2 cellular contexts compared by ENCODE assay signal in genomic region chr2:121547646-121548045, GRCh38.
TF ChIP-seq lines count a peak whose summit lies in the region.

No MANE protein-coding gene starts in this region.

TF ChIP-seq in GM12878, 131 proteins besides CTCF, POLR2A, EP300 and RAD21:
- TF ChIP-seq RELB (IDR thresholded peaks at IDR 0.05; ENCODE audit: low read depth) (no peak), BMI1 (IDR thresholded peaks at IDR 0.05; ENCODE audit: borderline replicate concordance) (no peak), HDGF (IDR thresholded peaks at IDR 0.05) (peak; percentile 77; the same call in 1 of the 2 replicates), MTA2 (IDR thresholded peaks at IDR 0.05; ENCODE audit: low read depth) (peak; percentile 36; the same call in 1 of the 2 replicates), CBX3 (IDR thresholded peaks at IDR 0.05; ENCODE audit: borderline replicate concordance, low read depth) (no peak), HSF1 (IDR thresholded peaks at IDR 0.05; ENCODE audit: low read depth, low read length) (no peak), MLLT1 (IDR thresholded peaks at IDR 0.05) (peak; percentile 41; the same call in 1 of the 2 replicates), CHD4 (IDR thresholded peaks at IDR 0.05) (no peak), SPI1 (IDR thresholded peaks at IDR 0.05; ENCODE audit: borderline replicate concordance, insufficient read depth, low read depth, low read length) (peak; percentile 57; the same call in 1 of the 2 replicates), MEF2B (IDR thresholded peaks at IDR 0.05; ENCODE audit: partially characterized antibody, poor library complexity, severe bottlenecking) (peak; percentile 23), ZNF207 (IDR thresholded peaks at IDR 0.05; ENCODE audit: borderline replicate concordance) (no peak), NBN (IDR thresholded peaks at IDR 0.05) (peak; percentile 35; the same call in 1 of the 2 replicates)

TF ChIP-seq in HepG2, 621 proteins besides CTCF, POLR2A, EP300 and RAD21:
- TF ChIP-seq GTF3A (CRISPR knock-in tag; conservative IDR thresholded peaks at IDR 0.05) (no peak), ZNF597 (CRISPR knock-in tag; IDR thresholded peaks at IDR 0.05) (no peak), ZNF737 (CRISPR knock-in tag; IDR thresholded peaks at IDR 0.05; ENCODE audit: borderline replicate concordance) (no peak), ZNF660 (CRISPR knock-in tag; IDR thresholded peaks at IDR 0.05; ENCODE audit: borderline replicate concordance, low read depth) (no peak), RARA (CRISPR knock-in tag; IDR thresholded peaks at IDR 0.05) (no peak), RAD51 (IDR thresholded peaks at IDR 0.05; ENCODE audit: borderline replicate concordance) (no peak), ZNF547 (CRISPR knock-in tag; IDR thresholded peaks at IDR 0.05) (no peak), ZNF24 (IDR thresholded peaks at IDR 0.05) (no peak), ZSCAN22 (CRISPR knock-in tag; IDR thresholded peaks at IDR 0.05) (no peak), ZNF781 (CRISPR knock-in tag; IDR thresholded peaks at IDR 0.05; ENCODE audit: borderline replicate concordance, not compliant biosample characterization) (no peak), ZNF362 (CRISPR knock-in tag; IDR thresholded peaks at IDR 0.05; ENCODE audit: borderline replicate concordance) (no peak), CEBPB (IDR thresholded peaks at IDR 0.05; ENCODE audit: borderline replicate concordance, low read depth, low read length) (no peak), DZIP1 (CRISPR knock-in tag; IDR thresholded peaks at IDR 0.05) (no peak), ZNF83 (CRISPR knock-in tag; IDR thresholded peaks at IDR 0.05; ENCODE audit: borderline replicate concordance) (no peak), SMYD3 (CRISPR knock-in tag; IDR thresholded peaks at IDR 0.05) (no peak), PLRG1 (conservative IDR thresholded peaks at IDR 0.05) (no peak), NPAS2 (CRISPR knock-in tag; IDR thresholded peaks at IDR 0.05; ENCODE audit: borderline replicate concordance) (no peak)
TF ChIP-seq in HepG2: peak in this region for 0.
